8 cellular contexts compared by ENCODE assay signal in the genomic region with DNA sequence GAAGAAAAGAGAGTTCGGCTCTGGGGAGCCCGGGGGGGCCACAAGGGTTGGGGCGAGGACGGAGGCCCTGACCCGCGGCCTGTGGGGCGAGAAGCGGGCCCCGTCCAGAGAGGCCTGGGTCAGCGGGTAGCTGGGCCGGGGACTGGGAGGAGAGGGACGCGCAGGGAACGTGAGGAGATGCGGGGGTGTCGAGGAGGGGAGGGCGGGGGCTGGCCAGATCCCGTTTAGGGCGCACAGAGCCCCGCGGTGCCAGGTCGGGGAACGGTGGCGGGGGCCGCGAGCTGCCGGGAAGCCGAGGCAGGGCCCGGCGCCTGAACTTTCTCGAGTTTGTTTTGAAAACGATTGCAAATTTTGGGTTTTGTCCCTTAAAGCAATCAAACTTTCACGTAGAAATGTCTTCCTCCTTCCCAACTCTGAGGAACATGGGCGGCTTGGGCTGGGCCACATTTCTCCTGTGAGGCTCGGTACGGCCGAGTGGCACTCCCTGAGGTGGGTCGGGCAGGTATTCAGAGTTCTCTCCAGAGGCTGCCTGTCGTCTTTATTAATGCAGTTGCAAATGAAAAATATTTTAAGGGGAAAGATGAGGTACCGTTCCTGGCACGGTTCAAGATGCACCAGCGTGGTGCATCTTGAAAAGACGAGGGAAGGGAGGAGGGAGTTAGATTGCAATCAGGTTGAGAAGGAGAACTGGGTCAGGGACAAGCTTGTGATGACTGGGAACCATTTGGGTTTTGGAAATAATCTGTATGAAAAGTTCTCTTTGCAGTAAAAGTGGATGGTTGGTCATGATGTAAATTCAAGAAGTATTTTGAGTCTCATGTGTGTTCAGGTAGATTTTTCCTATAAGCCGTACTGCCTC. TPM values are rescaled to one million over a fixed set of nuclear protein-coding genes. Genes with fewer than 3 reads are reported as not detected.
A peak's percentile ranks its signal among the peaks of the same experiment; 100 is the strongest.
DNase-seq lines count a peak whose midpoint lies in the region; ATAC-seq and TF ChIP-seq lines count a peak whose summit lies in the region.

No MANE protein-coding gene starts in this region.

- peaks cover 5% of the 10 kb centered on the region for H3K36me3 Mint-ChIP-seq in activated naive CD8-positive, alpha-beta T cell treated with anti-CD3 and anti-CD28 coated beads, Interleukin-2, amount 10 ng/mL, durations not matched to agents 7 days and 5 days

- ATAC-seq in activated naive CD8-positive, alpha-beta T cell treated with anti-CD3 and anti-CD28 coated beads, Interleukin-2, amount 10 ng/mL, durations not matched to agents 7 days and 5 days (ENCODE audit: low read depth), result no peak
- ATAC-seq in GM21528 (IDR thresholded peaks at IDR 0.05; ENCODE audit: low FRiP score, unreplicated experiment) (no peak), GM19467 (IDR thresholded peaks at IDR 0.05; ENCODE audit: unreplicated experiment) (no peak)

- H3K9me3 Mint-ChIP-seq in activated naive CD8-positive, alpha-beta T cell treated with anti-CD3 and anti-CD28 coated beads, Interleukin-2, amount 10 ng/mL, durations not matched to agents 7 days and 5 days, result no peaks in the 10 kb centered on the region

- H3K4me3 Mint-ChIP-seq in activated naive CD8-positive, alpha-beta T cell treated with anti-CD3 and anti-CD28 coated beads, Interleukin-2, amount 10 ng/mL, durations not matched to agents 7 days and 5 days, result peak overlapping the region; percentile 95

- peaks cover 4% of the 10 kb centered on the region for H3K27me3 Mint-ChIP-seq in activated naive CD8-positive, alpha-beta T cell treated with anti-CD3 and anti-CD28 coated beads, Interleukin-2, amount 10 ng/mL, durations not matched to agents 7 days and 5 days

- DNase-seq in DMS 273 (lab: John Stamatoyannopoulos, UW; ENCODE audit: unreplicated experiment) (peak; percentile 61), DMS 273 treated with DMSO at 0.1 percent for 48 hours (lab: John Stamatoyannopoulos, UW) (no peak), NCI-H146 treated with DMSO at 0.1 percent for 48 hours (lab: John Stamatoyannopoulos, UW; ENCODE audit: unreplicated experiment) (peak; percentile 38), hepatic stellate cell (ENCODE audit: low spot score) (peak; percentile 58), retinal pigment epithelial cell (ENCODE audit: low read depth) (no peak)
- DNase-seq in activated naive CD8-positive, alpha-beta T cell treated with anti-CD3 and anti-CD28 coated beads, Interleukin-2, amount 10 ng/mL, durations not matched to agents 7 days and 5 days, result peak; percentile 51

- peak overlapping the region; percentile 90 for H3K27ac Mint-ChIP-seq in activated naive CD8-positive, alpha-beta T cell treated with anti-CD3 and anti-CD28 coated beads, Interleukin-2, amount 10 ng/mL, durations not matched to agents 7 days and 5 days

- no peak for TF ChIP-seq CTCF in retinal pigment epithelial cell (conservative IDR thresholded peaks at IDR 0.05; ENCODE audit: low read depth, low read length)

- POLR2A ChIA-PET in activated naive CD8-positive, alpha-beta T cell treated with anti-CD3 and anti-CD28 coated beads, Interleukin-2, amount 10 ng/mL, durations not matched to agents 7 days and 5 days (lab: Charles Lee), result interaction anchor here (0.6 to 1.1 kb wide), 5 partner anchors 12 to 79 kb away, joined by 3 to 4 read pairs (median 3); partner anchors contain the start of gene CMTR1

- H3K4me1 Mint-ChIP-seq in activated naive CD8-positive, alpha-beta T cell treated with anti-CD3 and anti-CD28 coated beads, Interleukin-2, amount 10 ng/mL, durations not matched to agents 7 days and 5 days, result peaks cover 22% of the 10 kb centered on the region

- H3K4me3 ChIP-seq in retinal pigment epithelial cell (ENCODE audit: low read length), result peak overlapping the region; percentile 74

RNA-seq across cellular contexts. Expression of gene RNF8, which starts 1.0 kb away (rescaled TPM):
- total RNA-seq in activated naive CD8-positive, alpha-beta T cell treated with anti-CD3 and anti-CD28 coated beads, Interleukin-2, amount 10 ng/mL, durations not matched to agents 7 days and 5 days, result 10 to 100 TPM; 22.0 to 24.8 TPM

Comparison
In these comparisons a context has a peak if more than half of its experiments do, and no peak if none do; other contexts are left out.
1. DNase-seq: peak in DMS 273 (single experiment), NCI-H146 treated with DMSO at 0.1 percent for 48 hours (single experiment), activated naive CD8-positive, alpha-beta T cell treated with anti-CD3 and anti-CD28 coated beads, Interleukin-2, amount 10 ng/mL, durations not matched to agents 7 days and 5 days (single experiment) and hepatic stellate cell (single experiment); none in DMS 273 treated with DMSO at 0.1 percent for 48 hours (single experiment) and retinal pigment epithelial cell (single experiment).